8 cellular contexts compared by ENCODE assay signal in the genomic region with DNA sequence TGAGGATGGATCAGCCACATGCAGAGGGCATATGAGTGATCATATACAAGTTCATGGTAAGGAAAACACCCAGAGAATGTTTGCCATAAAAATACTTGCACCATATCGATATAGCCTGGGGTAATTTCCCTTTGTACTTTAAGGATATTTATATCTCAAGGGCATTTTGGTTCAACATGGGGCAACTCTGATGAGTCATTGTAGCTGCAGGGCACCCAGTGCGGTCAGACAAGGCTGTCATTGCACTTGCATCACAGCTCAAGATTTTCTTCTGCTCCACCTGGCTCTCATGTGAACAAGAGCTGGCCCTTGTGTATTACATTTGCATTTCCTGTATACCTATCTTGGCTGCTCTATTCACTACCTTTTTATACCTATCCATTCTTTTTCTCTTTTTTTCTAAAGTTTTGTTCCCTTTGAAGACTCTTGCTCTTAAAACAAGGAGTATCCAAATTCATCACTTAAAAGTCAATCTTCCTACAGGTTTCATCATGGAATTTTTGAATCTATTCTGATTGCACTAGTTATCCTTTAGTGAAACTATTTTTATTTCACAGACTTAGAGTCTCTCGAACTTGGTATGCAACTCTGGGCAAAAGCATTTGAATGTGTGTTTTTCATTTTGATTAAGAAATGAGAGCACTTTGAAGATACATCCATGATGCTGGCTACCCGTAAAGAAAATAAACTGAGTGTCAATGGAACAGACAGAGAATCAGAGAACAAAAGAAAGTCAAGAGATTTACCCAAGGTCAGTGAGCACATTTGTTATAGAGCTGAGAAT.
A peak's percentile ranks its signal among the peaks of the same experiment; 100 is the strongest.
DNase-seq lines count a peak whose midpoint lies in the region; ATAC-seq and TF ChIP-seq lines count a peak whose summit lies in the region.

No MANE protein-coding gene starts in this region.

- intact Hi-C loops in left colon (cut with DNase I, micrococcal nuclease) = no loop called here

- H3K9me2 ChIP-seq in hepatocyte (replicated peaks; ENCODE audit: insufficient read depth) = no peaks in the 10 kb centered on the region

- TF ChIP-seq POLR2A in erythroblast (IDR thresholded peaks at IDR 0.05; ENCODE audit: low read length) = no peak

- peaks cover 12% of the 10 kb centered on the region for H3K4me1 ChIP-seq in RWPE2 (ENCODE audit: insufficient read depth, poor library complexity, severe bottlenecking)
- H3K4me1 ChIP-seq in hepatocyte (ENCODE audit: insufficient read depth) = peaks cover 6% of the 10 kb centered on the region

- ATAC-seq in HG03064 (IDR thresholded peaks at IDR 0.05; ENCODE audit: low read depth, unreplicated experiment) = peak; percentile 75
- ATAC-seq in RWPE2 (ENCODE audit: low read depth) = peak; percentile 95
- no peak for ATAC-seq in left colon

- H3K27me3 ChIP-seq in RWPE2 (ENCODE audit: insufficient read depth, poor library complexity, severe bottlenecking) (no peaks in the 10 kb centered on the region), hepatocyte (no peaks in the 10 kb centered on the region)

- H3K79me2 ChIP-seq in hepatocyte = no peaks in the 10 kb centered on the region

- H4K20me1 ChIP-seq in hepatocyte (ENCODE audit: insufficient read depth, poor library complexity, severe bottlenecking) = no peaks in the 10 kb centered on the region

- H3K4me2 ChIP-seq in hepatocyte = no peak overlapping the region

- TF ChIP-seq CTCF in GM12865 (IDR thresholded peaks at IDR 0.05; ENCODE audit: insufficient read depth, low read depth, low read length, missing control alignments) (no peak), RWPE2 (IDR thresholded peaks at IDR 0.05; ENCODE audit: poor library complexity, severe bottlenecking) (no peak), hepatocyte (IDR thresholded peaks at IDR 0.05; ENCODE audit: poor library complexity) (no peak)

- no peak overlapping the region for H3K4me3 ChIP-seq in GM12865 (ENCODE audit: low read depth, low read length)
- no peak overlapping the region for H3K4me3 ChIP-seq in RWPE2 (ENCODE audit: severe bottlenecking)
- no peak overlapping the region for H3K4me3 ChIP-seq in hepatocyte

- H3K9me3 ChIP-seq in RWPE2 (ENCODE audit: severe bottlenecking) (no peaks in the 10 kb centered on the region), hepatocyte (ENCODE audit: low read depth) (no peaks in the 10 kb centered on the region)

- WGBS in hepatocyte (ENCODE audit: low lambda C conversion rate, missing lambda C conversion rate) = 69% methylated on average over 4 of the region's 4 CpGs

- H3K27ac ChIP-seq in RWPE2 (ENCODE audit: poor library complexity, severe bottlenecking) (peak overlapping the region; percentile 39), hepatocyte (peak overlapping the region; percentile 62)

- H2AFZ ChIP-seq in hepatocyte = no peak overlapping the region

- DNase-seq in GM12865 (ENCODE audit: low read depth) = peak; percentile 60
- peak; percentile 85 for DNase-seq in RWPE2 (ENCODE audit: low spot score)
- peak; percentile 70 for DNase-seq in hepatocyte (ENCODE audit: low spot score)
- DNase-seq in NCI-H748 treated with DMSO at 0.1 percent for 48 hours (lab: John Stamatoyannopoulos, UW) = no peak
- no peak for DNase-seq in left colon
- DNase-seq in erythroblast (lab: John Stamatoyannopoulos, UW) = no peak
- DNase-seq in NCI-H82 treated with DMSO at 0.1 percent for 48 hours (lab: John Stamatoyannopoulos, UW; ENCODE audit: unreplicated experiment) = no peak

- no peaks in the 10 kb centered on the region for H3K36me3 ChIP-seq in RWPE2 (ENCODE audit: low read depth)
- no peaks in the 10 kb centered on the region for H3K36me3 ChIP-seq in hepatocyte (replicated peaks; ENCODE audit: insufficient read depth, low read depth)

Comparison
In these comparisons a context has a peak if more than half of its experiments do, and no peak if none do; other contexts are left out.
1. DNase-seq: peak in GM12865 (single experiment), RWPE2 (single experiment) and hepatocyte (single experiment); none in NCI-H748 treated with DMSO at 0.1 percent for 48 hours (single experiment), left colon (0 of 2), erythroblast (0 of 2) and NCI-H82 treated with DMSO at 0.1 percent for 48 hours (single experiment).